In the genomic region with DNA sequence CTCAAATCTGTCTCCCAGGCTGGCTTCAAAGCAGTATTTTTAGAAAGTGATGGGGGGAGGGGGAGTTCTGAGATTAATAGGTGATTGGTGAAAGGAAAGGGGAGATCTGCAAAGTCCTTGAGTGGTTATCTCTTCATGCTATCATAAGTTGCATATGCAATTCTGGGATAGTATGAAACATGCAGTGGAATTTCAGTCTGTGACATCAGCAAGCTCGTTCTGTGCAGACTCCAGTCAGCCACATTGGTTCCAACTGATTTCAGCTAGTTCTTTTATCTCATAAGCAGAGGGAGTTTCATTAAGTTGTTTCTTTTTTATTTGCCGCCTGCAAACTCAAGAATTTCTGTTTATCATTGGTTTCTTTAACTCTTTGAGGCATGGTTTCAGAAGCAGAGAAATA, we compare ENCODE assay signal across 21 cellular contexts.
DNase-seq lines count a peak whose midpoint lies in the region; ATAC-seq, FAIRE-seq and TF ChIP-seq lines count a peak whose summit lies in the region.
"Had no signal": no experiment of that assay in that cellular context is flagged by ENCODE, and none has a peak within 500 bp of the region (broad histone marks: within the 10 kb centered on the region; RNA-seq: fewer than 3 reads in every experiment).

No MANE protein-coding gene starts in this region.

- H3K23ac ChIP-seq in H1 (ENCODE audit: insufficient read length): no peak overlapping the region

- TF ChIP-seq POLR2A in H1 (IDR thresholded peaks at IDR 0.05; ENCODE audit: control extremely low read depth in 1 of 2, low read depth in 2 of 2, low read length in 2 of 2): no peak
- no peak for TF ChIP-seq POLR2A in testis (IDR thresholded peaks at IDR 0.05)

- H3K9me3 ChIP-seq in H1 (ENCODE audit: insufficient read depth in 2 of 2, low read depth in 1 of 2, low read length in 1 of 2): no peaks in the 10 kb centered on the region
- no peaks in the 10 kb centered on the region for H3K9me3 ChIP-seq in hepatocyte (ENCODE audit: low read depth)
- no peaks in the 10 kb centered on the region for H3K9me3 ChIP-seq in testis
- no peaks in the 10 kb centered on the region for H3K9me3 ChIP-seq in psoas muscle
- H3K9me3 ChIP-seq: BLaER1 treated with 17β-estradiol and CSF1 and Interleukin-3, amounts not matched to agents 10 nM and 100 nM had no signal

- TF ChIP-seq EP300 in H1 (IDR thresholded peaks at IDR 0.05; ENCODE audit: borderline replicate concordance in 1 of 2, low read depth in 2 of 2, low read length in 2 of 2): no peak

- CTCF ChIA-PET in H1 (lab: Charles Lee; ENCODE audit: partially characterized antibody): interaction anchor here (0.9 to 2.3 kb wide), 4 partner anchors 65 to 336 kb away, joined by 3 to 6 read pairs (median 4); no protein-coding TSS in a partner anchor

- no peak overlapping the region for H3K14ac ChIP-seq in H1 (ENCODE audit: insufficient read length)

- no peak overlapping the region for H3K9ac ChIP-seq in H1 (replicated peaks in 1 of 4; ENCODE audit: extremely low read depth in 1 of 4, low read depth in 3 of 4, low read length in 3 of 4)
- H3K9ac ChIP-seq: BLaER1 treated with 17β-estradiol and CSF1 and Interleukin-3, amounts not matched to agents 10 nM and 100 nM had no signal

- peaks cover 3 to 21% (median 16%) of the 10 kb centered on the region in 4 experiments; a peak in 6 of 7 replicates for H3K4me1 ChIP-seq in H1 (replicated peaks in 1 of 4; ENCODE audit: control insufficient read depth in 3 of 4, insufficient read depth in 4 of 4, low read length in 3 of 4)
- H3K4me1 ChIP-seq in hepatocyte (ENCODE audit: insufficient read depth): no peaks in the 10 kb centered on the region
- peaks cover 7% of the 10 kb centered on the region for H3K4me1 ChIP-seq in testis
- H3K4me1 ChIP-seq in psoas muscle: no peaks in the 10 kb centered on the region
- H3K4me1 ChIP-seq: BLaER1 treated with 17β-estradiol and CSF1 and Interleukin-3, amounts not matched to agents 10 nM and 100 nM had no signal

- DNase-seq in NCI-H460 (ENCODE audit: extremely low read depth, low read depth) (peak; percentile 5), H1 (ENCODE audit: low read depth in 1 of 2, low spot score in 2 of 2) (no peak), hepatocyte (ENCODE audit: low spot score) (peak; percentile 13), testis (peak; percentile 61), NCI-H1930 (lab: John Stamatoyannopoulos, UW) (no peak), psoas muscle (no peak)
- DNase-seq in activated naive CD4-positive, alpha-beta T cell (lab: John Stamatoyannopoulos, UW): no peak
- DNase-seq: Calu3; CD8-positive, alpha-beta T cell; GF-D8; MM.1S; NCI-H1092; NCI-H146; NCI-H2081; NCI-H510A; NCI-H774; SIG-M5 had no signal

- H2AFZ ChIP-seq in H1 (ENCODE audit: low read length): no peak overlapping the region
- H2AFZ ChIP-seq in hepatocyte: no peak overlapping the region

- TF ChIP-seq CTCF in H1 (IDR thresholded peaks at IDR 0.05; ENCODE audit: control extremely low read depth in 1 of 3, insufficient read depth in 1 of 3, low read depth in 1 of 3, low read length in 3 of 3): no peak
- TF ChIP-seq CTCF in hepatocyte (IDR thresholded peaks at IDR 0.05; ENCODE audit: poor library complexity): no peak
- no peak for TF ChIP-seq CTCF in testis (IDR thresholded peaks at IDR 0.05)
- TF ChIP-seq CTCF in psoas muscle (IDR thresholded peaks at IDR 0.05): no peak

- H3K56ac ChIP-seq in H1 (replicated peaks; ENCODE audit: insufficient read length, low read depth, low read length): no peak overlapping the region

- 79% methylated on average over 2 of the region's 2 CpGs; no CpG with 5 or more reads in 1 of the 2 experiments for WGBS in H1 (ENCODE audit: extremely low coverage in 1 of 2, insufficient coverage in 1 of 2, insufficient read length in 1 of 2, insufficient replicate concordance in 2 of 2, low coverage in 1 of 2, low lambda C conversion rate in 2 of 2, missing lambda C conversion rate in 1 of 2), 2 experiments
- 64% methylated on average over 2 of the region's 2 CpGs for WGBS in hepatocyte (ENCODE audit: low lambda C conversion rate, missing lambda C conversion rate)
- 38 to 39% methylated on average over 2 of the region's 2 CpGs for WGBS in testis, 2 donors
- WGBS in psoas muscle, 3 donors: 55 to 85% (median 77%) methylated on average over 2 of the region's 2 CpGs

- no peak overlapping the region for H3K4me2 ChIP-seq in H1 (ENCODE audit: insufficient read depth in 1 of 2, low read depth in 2 of 2, low read length in 2 of 2)
- no peak overlapping the region for H3K4me2 ChIP-seq in hepatocyte
- H3K4me2 ChIP-seq: BLaER1 treated with 17β-estradiol and CSF1 and Interleukin-3, amounts not matched to agents 10 nM and 100 nM had no signal

- H3K79me2 ChIP-seq in H1 (ENCODE audit: control insufficient read depth in 1 of 2, insufficient read depth in 2 of 2, low read length in 2 of 2) (no peaks in the 10 kb centered on the region), hepatocyte (no peaks in the 10 kb centered on the region)

- no peak overlapping the region for H2BK120ac ChIP-seq in H1 (replicated peaks; ENCODE audit: low read depth, low read length)

- no peak overlapping the region for H3K4me3 ChIP-seq in H1 (ENCODE audit: extremely low read depth in 1 of 4, insufficient read depth in 2 of 4, low read depth in 3 of 4, low read length in 4 of 4)
- H3K4me3 ChIP-seq in hepatocyte: no peak overlapping the region
- H3K4me3 ChIP-seq in testis: no peak overlapping the region
- H3K4me3 ChIP-seq in psoas muscle: no peak overlapping the region
- H3K4me3 ChIP-seq: BLaER1 treated with 17β-estradiol and CSF1 and Interleukin-3, amounts not matched to agents 10 nM and 100 nM had no signal

- no peak overlapping the region for H3K18ac ChIP-seq in H1 (ENCODE audit: extremely low read depth, low read length)

- no peak overlapping the region for H3K4ac ChIP-seq in H1 (replicated peaks; ENCODE audit: insufficient read length, low read depth, low read length)

- H2BK12ac ChIP-seq in H1 (ENCODE audit: low read depth, low read length): no peak overlapping the region

- H4K20me1 ChIP-seq in H1 (replicated peaks in 1 of 2; ENCODE audit: control insufficient read depth in 1 of 2, insufficient read depth in 2 of 2, low read length in 2 of 2) (no peaks in the 10 kb centered on the region), hepatocyte (ENCODE audit: insufficient read depth, poor library complexity, severe bottlenecking) (no peaks in the 10 kb centered on the region)
- H4K20me1 ChIP-seq: BLaER1 treated with 17β-estradiol and CSF1 and Interleukin-3, amounts not matched to agents 10 nM and 100 nM had no signal

- intact Hi-C loops in testis (cut with DNase I; ENCODE audit: low total_unique reads): no loop called here
- intact Hi-C loops in psoas muscle (cut with DNase I): no loop called here

- 0 out of 2 replicates have a peak overlapping the region, but pooled peaks have one; percentile 17 for H3K27ac ChIP-seq in H1 (ENCODE audit: low read depth, low read length)
- H3K27ac ChIP-seq in hepatocyte: peak overlapping the region; percentile 11
- peak overlapping the region; percentile 43 to 59 for H3K27ac ChIP-seq in testis
- no peak overlapping the region for H3K27ac ChIP-seq in psoas muscle
- H3K27ac ChIP-seq: BLaER1 treated with 17β-estradiol and CSF1 and Interleukin-3, amounts not matched to agents 10 nM and 100 nM; RWPE1 had no signal

- no peak overlapping the region for H2BK5ac ChIP-seq in H1 (ENCODE audit: low read depth, low read length)

- no peak overlapping the region for H4K91ac ChIP-seq in H1 (replicated peaks; ENCODE audit: insufficient read length, low read length)

- POLR2A ChIA-PET in H1 (lab: Charles Lee; ENCODE audit: partially characterized antibody): no interaction called here

- no peak overlapping the region for H2AK5ac ChIP-seq in H1 (ENCODE audit: low read depth, low read length)

- H3K9me2 ChIP-seq in hepatocyte (replicated peaks; ENCODE audit: insufficient read depth): no peaks in the 10 kb centered on the region

- H3K27me3 ChIP-seq in H1 (replicated peaks in 1 of 4; ENCODE audit: control insufficient read depth in 3 of 4, extremely low read depth in 1 of 4, insufficient read depth in 3 of 4, low read length in 3 of 4): no peaks in the 10 kb centered on the region
- no peaks in the 10 kb centered on the region for H3K27me3 ChIP-seq in hepatocyte
- no peaks in the 10 kb centered on the region for H3K27me3 ChIP-seq in testis
- H3K27me3 ChIP-seq in psoas muscle (ENCODE audit: insufficient read depth in 3 of 3, low read length in 2 of 3): no peaks in the 10 kb centered on the region
- H3K27me3 ChIP-seq: BLaER1 treated with 17β-estradiol and CSF1 and Interleukin-3, amounts not matched to agents 10 nM and 100 nM had no signal

- no peak overlapping the region for H4K5ac ChIP-seq in H1 (ENCODE audit: insufficient read length, low read depth, low read length)

- no peaks in the 10 kb centered on the region for H3K79me1 ChIP-seq in H1 (ENCODE audit: low read depth, low read length)

- no peak overlapping the region for H2BK15ac ChIP-seq in H1 (ENCODE audit: low read length)

- H3K23me2 ChIP-seq in H1 (ENCODE audit: low read depth, low read length): no peaks in the 10 kb centered on the region

- H4K8ac ChIP-seq in H1 (ENCODE audit: extremely low read depth, insufficient read depth, low read length): no peak overlapping the region

- no peak for TF ChIP-seq RAD21 in H1 (IDR thresholded peaks at IDR 0.05 in 1 of 2, conservative IDR thresholded peaks at IDR 0.05 in 1 of 2; ENCODE audit: low read depth in 2 of 2, low read length in 2 of 2)

- no peak overlapping the region for H2BK20ac ChIP-seq in H1 (ENCODE audit: low read length)

- H3K36me3 ChIP-seq in H1 (ENCODE audit: control insufficient read depth in 2 of 4, insufficient read depth in 4 of 4, low read length in 3 of 4) (no peaks in the 10 kb centered on the region), hepatocyte (replicated peaks; ENCODE audit: insufficient read depth, low read depth) (no peaks in the 10 kb centered on the region), testis (ENCODE audit: low read depth, missing control alignments) (no peaks in the 10 kb centered on the region), psoas muscle (ENCODE audit: insufficient read depth in 1 of 2, low read depth in 1 of 2) (no peaks in the 10 kb centered on the region)

- no peak for FAIRE-seq in H1 (lab: Jason Lieb, UNC)
- FAIRE-seq: GM19239 had no signal

- no peak for ATAC-seq in psoas muscle
- ATAC-seq: CD8-positive, alpha-beta T cell; HCT116 had no signal

TF ChIP-seq in H1, 55 proteins besides CTCF, POLR2A, EP300 and RAD21:
- no peak for TF ChIP-seq SUZ12 (IDR thresholded peaks at IDR 0.05; ENCODE audit: low read length)
- no peak for TF ChIP-seq TBP (IDR thresholded peaks at IDR 0.05; ENCODE audit: low read depth, low read length)
- TF ChIP-seq BRCA1 (IDR thresholded peaks at IDR 0.05; ENCODE audit: low read depth, low read length): no peak
- TF ChIP-seq SIX5 (IDR thresholded peaks at IDR 0.05; ENCODE audit: low read depth, low read length): no peak
- no peak for TF ChIP-seq RXRA (IDR thresholded peaks at IDR 0.05; ENCODE audit: insufficient read depth, low read depth, low read length)
- TF ChIP-seq GABPA (IDR thresholded peaks at IDR 0.05; ENCODE audit: borderline replicate concordance, insufficient read depth, low read length): no peak
- no peak for TF ChIP-seq EZH2 (IDR thresholded peaks at IDR 0.05; ENCODE audit: low read depth, low read length, severe bottlenecking)

Comparison
In these comparisons a context has a peak if more than half of its experiments do, and no peak if none do; other contexts are left out.
1. DNase-seq: peak in NCI-H460 (single experiment), hepatocyte (single experiment) and testis (single experiment); none in H1 (0 of 2), NCI-H1930 (0 of 2), psoas muscle (0 of 2) and activated naive CD4-positive, alpha-beta T cell (0 of 4).